1 cellular context compared by ENCODE assay signal in the genomic region with DNA sequence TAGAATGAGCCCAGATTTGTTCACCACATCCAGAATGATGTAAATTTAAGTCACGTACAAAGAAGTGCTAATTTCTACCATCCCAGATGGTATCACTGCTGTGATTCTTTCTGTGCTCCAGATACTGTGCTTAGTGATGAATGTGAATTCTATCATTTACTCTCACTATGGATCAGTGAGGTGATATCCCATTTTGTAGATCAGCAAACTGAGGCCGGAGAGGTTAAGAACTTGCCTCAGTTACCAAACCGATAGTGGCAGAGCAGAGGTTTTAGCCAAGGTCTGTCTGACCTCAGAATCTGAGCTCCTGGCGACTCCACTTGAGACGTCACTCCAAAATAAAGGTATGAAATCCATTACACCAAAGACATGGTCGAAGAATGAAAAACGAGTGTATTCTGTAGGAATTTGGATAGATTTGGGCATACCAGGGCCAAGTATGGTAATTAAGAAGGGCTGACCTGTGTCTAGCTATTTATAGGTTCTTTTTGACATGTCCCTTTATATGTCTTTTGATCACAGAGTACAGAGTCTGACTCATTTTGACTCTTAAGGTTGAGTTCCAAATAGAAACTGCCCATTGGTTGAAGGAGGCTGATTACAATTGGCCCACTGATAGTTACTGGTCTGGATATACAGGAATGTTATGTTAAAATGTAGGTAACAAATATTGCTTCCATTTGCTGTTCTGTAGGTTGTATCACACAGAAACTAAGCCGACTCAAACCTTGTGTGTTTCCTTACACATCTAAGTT.
A peak's percentile ranks its signal among the peaks of the same experiment; 100 is the strongest.
TF ChIP-seq lines count a peak whose summit lies in the region.

No MANE protein-coding gene starts in this region.

TF ChIP-seq in K562, 482 proteins besides CTCF, POLR2A, EP300 and RAD21:
- TF ChIP-seq NCOA2 (IDR thresholded peaks at IDR 0.05; ENCODE audit: partially characterized antibody in 2 of 2): no peak
- no peak for TF ChIP-seq ZNF668 (CRISPR knock-in tag; IDR thresholded peaks at IDR 0.05)
- no peak for TF ChIP-seq MYBL2 (IDR thresholded peaks at IDR 0.05; ENCODE audit: low read depth)
- TF ChIP-seq MYBL2 (CRISPR knock-in tag; IDR thresholded peaks at IDR 0.05; ENCODE audit: borderline replicate concordance): no peak
- TF ChIP-seq RBM25 (IDR thresholded peaks at IDR 0.05; ENCODE audit: low read depth, low read length, severe bottlenecking): peak; percentile 19
TF ChIP-seq in K562: peak in this region for 1.
